ENCODE assay signal across 3 cellular contexts in the genomic region with DNA sequence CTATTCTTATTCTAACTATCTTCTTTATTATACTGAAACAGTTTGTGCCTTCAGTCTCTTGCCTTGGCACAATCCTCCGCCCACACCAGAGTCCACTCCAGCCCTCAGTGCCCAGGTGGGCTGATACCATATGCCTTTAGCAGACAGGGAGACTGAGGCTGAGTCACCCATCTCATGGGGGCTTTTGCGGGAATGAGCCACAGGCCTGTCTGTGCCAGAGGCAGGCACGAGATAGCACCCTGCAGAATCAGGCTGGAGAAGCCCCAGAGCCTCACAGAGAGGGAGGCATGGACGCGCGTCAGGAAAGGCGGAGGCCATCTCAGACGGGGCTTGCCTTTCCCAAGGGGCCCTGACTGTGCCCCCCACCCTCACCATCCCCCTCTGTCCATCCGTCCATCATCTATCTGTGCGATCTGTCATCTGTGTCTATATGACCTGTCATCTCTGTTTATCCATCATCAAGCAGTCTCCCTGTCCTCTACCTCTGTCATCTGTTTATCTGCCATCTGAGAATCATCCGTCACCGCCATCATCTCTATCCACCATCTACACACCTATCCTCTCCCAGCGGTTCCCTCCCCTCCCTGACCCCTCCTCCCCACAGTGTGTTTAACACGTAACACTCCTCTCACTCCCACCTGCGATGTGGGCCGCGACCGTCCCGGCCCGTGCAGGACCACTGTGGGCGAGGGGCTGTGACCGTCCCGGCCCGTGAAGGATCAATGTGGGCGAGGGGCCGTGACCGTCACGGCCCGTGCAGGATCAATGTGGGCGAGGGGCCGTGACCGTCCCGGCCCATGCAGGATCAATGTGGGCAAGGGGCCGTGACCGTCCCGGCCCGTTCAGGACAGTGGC.
TF ChIP-seq lines count a peak whose summit lies in the region.

No MANE protein-coding gene starts in this region.

TF ChIP-seq in HEK293, 187 proteins besides CTCF, POLR2A, EP300 and RAD21:
- TF ChIP-seq ZBTB17 (tag by site-specific recombination; IDR thresholded peaks at IDR 0.05) (peak; percentile 65), ZNF292 (tag by site-specific recombination; IDR thresholded peaks at IDR 0.05; ENCODE audit: borderline replicate concordance, low read depth) (no peak)

TF ChIP-seq in K562, 482 proteins besides CTCF, POLR2A, EP300 and RAD21:
- TF ChIP-seq, protein P1, sequence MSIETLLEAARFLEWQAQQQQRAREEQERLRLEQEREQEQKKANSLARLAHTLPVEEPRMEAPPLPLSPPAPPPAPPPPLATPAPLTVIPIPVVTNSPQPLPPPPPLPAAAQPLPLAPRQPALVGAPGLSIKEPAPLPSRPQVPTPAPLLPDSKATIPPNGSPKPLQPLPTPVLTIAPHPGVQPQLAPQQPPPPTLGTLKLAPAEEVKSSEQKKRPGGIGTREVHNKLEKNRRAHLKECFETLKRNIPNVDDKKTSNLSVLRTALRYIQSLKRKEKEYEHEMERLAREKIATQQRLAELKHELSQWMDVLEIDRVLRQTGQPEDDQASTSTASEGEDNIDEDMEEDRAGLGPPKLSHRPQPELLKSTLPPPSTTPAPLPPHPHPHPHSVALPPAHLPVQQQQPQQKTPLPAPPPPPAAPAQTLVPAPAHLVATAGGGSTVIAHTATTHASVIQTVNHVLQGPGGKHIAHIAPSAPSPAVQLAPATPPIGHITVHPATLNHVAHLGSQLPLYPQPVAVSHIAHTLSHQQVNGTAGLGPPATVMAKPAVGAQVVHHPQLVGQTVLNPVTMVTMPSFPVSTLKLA (conservative IDR thresholded peaks at IDR 0.05) = no peak
- no peak for TF ChIP-seq NR2C2 (CRISPR knock-in tag; IDR thresholded peaks at IDR 0.05)
- 0 out of 2 replicates have a peak, but pooled peaks have one; percentile 21 for TF ChIP-seq NR2C2 (tag; IDR thresholded peaks at IDR 0.05)
- TF ChIP-seq, protein P2, sequence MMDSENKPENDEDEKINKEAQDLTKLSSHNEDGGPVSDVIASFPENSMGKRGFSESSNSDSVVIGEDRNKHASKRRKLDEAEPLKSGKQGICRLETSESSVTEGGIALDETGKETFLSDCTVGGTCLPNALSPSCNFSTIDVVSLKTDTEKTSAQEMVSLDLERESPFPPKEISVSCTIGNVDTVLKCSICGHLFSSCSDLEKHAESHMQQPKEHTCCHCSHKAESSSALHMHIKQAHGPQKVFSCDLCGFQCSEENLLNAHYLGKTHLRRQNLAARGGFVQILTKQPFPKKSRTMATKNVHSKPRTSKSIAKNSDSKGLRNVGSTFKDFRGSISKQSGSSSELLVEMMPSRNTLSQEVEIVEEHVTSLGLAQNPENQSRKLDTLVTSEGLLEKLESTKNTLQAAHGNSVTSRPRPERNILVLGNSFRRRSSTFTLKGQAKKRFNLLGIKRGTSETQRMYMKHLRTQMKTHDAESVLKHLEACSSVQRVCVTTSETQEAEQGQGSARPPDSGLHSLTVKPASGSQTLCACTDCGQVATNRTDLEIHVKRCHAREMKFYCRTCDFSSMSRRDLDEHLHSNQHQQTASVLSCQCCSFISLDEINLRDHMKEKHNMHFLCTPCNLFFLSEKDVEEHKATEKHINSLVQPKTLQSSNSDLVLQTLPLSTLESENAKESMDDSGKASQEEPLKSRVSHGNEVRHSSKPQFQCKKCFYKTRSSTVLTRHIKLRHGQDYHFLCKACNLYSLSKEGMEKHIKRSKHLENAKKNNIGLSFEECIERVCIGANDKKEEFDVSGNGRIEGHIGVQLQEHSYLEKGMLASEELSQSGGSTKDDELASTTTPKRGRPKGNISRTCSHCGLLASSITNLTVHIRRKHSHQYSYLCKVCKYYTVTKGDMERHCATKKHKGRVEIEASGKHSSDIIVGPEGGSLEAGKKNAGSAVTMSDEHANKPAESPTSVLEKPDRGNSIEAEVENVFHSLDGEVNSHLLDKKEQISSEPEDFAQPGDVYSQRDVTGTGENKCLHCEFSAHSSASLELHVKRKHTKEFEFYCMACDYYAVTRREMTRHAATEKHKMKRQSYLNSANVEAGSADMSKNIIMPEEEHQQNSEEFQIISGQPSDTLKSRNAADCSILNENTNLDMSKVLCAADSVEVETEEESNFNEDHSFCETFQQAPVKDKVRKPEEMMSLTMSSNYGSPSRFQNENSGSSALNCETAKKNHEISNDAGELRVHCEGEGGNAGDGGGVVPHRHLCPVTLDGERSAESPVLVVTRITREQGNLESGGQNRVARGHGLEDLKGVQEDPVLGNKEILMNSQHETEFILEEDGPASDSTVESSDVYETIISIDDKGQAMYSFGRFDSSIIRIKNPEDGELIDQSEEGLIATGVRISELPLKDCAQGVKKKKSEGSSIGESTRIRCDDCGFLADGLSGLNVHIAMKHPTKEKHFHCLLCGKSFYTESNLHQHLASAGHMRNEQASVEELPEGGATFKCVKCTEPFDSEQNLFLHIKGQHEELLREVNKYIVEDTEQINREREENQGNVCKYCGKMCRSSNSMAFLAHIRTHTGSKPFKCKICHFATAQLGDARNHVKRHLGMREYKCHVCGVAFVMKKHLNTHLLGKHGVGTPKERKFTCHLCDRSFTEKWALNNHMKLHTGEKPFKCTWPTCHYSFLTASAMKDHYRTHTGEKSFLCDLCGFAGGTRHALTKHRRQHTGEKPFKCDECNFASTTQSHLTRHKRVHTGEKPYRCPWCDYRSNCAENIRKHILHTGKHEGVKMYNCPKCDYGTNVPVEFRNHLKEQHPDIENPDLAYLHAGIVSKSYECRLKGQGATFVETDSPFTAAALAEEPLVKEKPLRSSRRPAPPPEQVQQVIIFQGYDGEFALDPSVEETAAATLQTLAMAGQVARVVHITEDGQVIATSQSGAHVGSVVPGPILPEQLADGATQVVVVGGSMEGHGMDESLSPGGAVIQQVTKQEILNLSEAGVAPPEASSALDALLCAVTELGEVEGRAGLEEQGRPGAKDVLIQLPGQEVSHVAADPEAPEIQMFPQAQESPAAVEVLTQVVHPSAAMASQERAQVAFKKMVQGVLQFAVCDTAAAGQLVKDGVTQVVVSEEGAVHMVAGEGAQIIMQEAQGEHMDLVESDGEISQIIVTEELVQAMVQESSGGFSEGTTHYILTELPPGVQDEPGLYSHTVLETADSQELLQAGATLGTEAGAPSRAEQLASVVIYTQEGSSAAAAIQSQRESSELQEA (IDR thresholded peaks at IDR 0.05; ENCODE audit: low read depth) = no peak
- TF ChIP-seq FOXM1 (IDR thresholded peaks at IDR 0.05; ENCODE audit: low read depth) = no peak
- TF ChIP-seq FOXM1 (CRISPR knock-in tag; IDR thresholded peaks at IDR 0.05; ENCODE audit: low read depth) = 0 out of 2 replicates have a peak, but pooled peaks have one; percentile 33
- no peak for TF ChIP-seq MYNN (IDR thresholded peaks at IDR 0.05)
- no peak for TF ChIP-seq MYNN (CRISPR knock-in tag; IDR thresholded peaks at IDR 0.05)
- peak; percentile 11 for TF ChIP-seq MEIS2 (IDR thresholded peaks at IDR 0.05; ENCODE audit: partially characterized antibody)
- no peak for TF ChIP-seq C11orf30 (IDR thresholded peaks at IDR 0.05; ENCODE audit: low read depth)

TF ChIP-seq in HepG2, 621 proteins besides CTCF, POLR2A, EP300 and RAD21:
- TF ChIP-seq, protein P3, sequence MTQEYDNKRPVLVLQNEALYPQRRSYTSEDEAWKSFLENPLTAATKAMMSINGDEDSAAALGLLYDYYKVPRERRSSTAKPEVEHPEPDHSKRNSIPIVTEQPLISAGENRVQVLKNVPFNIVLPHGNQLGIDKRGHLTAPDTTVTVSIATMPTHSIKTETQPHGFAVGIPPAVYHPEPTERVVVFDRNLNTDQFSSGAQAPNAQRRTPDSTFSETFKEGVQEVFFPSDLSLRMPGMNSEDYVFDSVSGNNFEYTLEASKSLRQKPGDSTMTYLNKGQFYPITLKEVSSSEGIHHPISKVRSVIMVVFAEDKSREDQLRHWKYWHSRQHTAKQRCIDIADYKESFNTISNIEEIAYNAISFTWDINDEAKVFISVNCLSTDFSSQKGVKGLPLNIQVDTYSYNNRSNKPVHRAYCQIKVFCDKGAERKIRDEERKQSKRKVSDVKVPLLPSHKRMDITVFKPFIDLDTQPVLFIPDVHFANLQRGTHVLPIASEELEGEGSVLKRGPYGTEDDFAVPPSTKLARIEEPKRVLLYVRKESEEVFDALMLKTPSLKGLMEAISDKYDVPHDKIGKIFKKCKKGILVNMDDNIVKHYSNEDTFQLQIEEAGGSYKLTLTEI (CRISPR knock-in tag; conservative IDR thresholded peaks at IDR 0.05) = no peak
- TF ChIP-seq ZNF317 (CRISPR knock-in tag; IDR thresholded peaks at IDR 0.05) = peak; percentile 94
- no peak for TF ChIP-seq TEAD2 (CRISPR knock-in tag; IDR thresholded peaks at IDR 0.05)
